In the genomic region with DNA sequence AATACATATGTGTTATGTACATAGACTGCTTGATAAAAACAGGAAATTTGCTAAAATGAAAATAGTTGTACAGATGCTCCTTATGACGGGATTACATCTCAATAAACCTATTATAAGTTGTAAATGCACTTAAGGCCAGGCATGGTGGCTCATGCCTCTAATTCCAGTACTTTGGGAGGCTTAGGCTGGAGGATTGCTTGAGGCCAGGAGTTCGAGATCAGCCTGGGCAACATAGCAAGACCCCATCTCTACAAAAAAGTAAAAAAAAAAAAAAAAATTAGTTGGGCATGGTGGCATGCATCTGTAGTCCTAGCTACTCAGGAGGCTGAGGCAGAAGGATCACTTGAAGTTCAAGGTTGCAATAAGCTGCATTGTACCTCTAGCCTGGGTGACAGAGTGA, we compare ENCODE assay signal across 2 cellular contexts. TPM values are rescaled to one million over a fixed set of nuclear protein-coding genes. Genes with fewer than 3 reads are reported as not detected.
"Had no signal": no experiment of that assay in that cellular context is flagged by ENCODE, and none has a peak within 500 bp of the region (broad histone marks: within the 10 kb centered on the region; RNA-seq: fewer than 3 reads in every experiment).

No MANE protein-coding gene starts in this region.

RNA-seq across cellular contexts. Expression of gene EPB41L4B, which starts 37.2 kb away (rescaled TPM):
- total RNA-seq: naive thymus-derived CD8-positive, alpha-beta T cell; natural killer cell had no signal
- polyA plus RNA-seq: naive thymus-derived CD8-positive, alpha-beta T cell had no signal
